In genomic region chr2:96336104-96336775, GRCh38 we compare ENCODE assay signal across 1 cellular context.
TF ChIP-seq lines count a peak whose summit lies in the region.

No MANE protein-coding gene starts in this region.

TF ChIP-seq in K562, 482 proteins besides CTCF, POLR2A, EP300 and RAD21 (continues in another document):
- 0 out of 2 replicates have a peak, but pooled peaks have one; percentile 10 for TF ChIP-seq DIDO1 (tag; IDR thresholded peaks at IDR 0.05; ENCODE audit: low read depth)
- no peak for TF ChIP-seq BRF2 (IDR thresholded peaks at IDR 0.05; ENCODE audit: borderline replicate concordance, insufficient read depth, insufficient read length)
- no peak for TF ChIP-seq ID3 (CRISPR knock-in tag; IDR thresholded peaks at IDR 0.05)
- TF ChIP-seq ID3 (tag; IDR thresholded peaks at IDR 0.05), result 0 out of 2 replicates have a peak, but pooled peaks have one; percentile 26
- TF ChIP-seq MBD2 (IDR thresholded peaks at IDR 0.05; ENCODE audit: borderline replicate concordance, low read depth), result peak; percentile 68; the same call in 1 of the 2 replicates
- TF ChIP-seq SUPT5H (IDR thresholded peaks at IDR 0.05), result peak; percentile 75
- no peak for TF ChIP-seq NR4A1 (CRISPR knock-in tag; IDR thresholded peaks at IDR 0.05)
- 0 out of 2 replicates have a peak, but pooled peaks have one; percentile 35 for TF ChIP-seq NR4A1 (tag; IDR thresholded peaks at IDR 0.05)
- peak in 1 of 3 experiments; percentile 69; a peak in 2 of 6 replicates for TF ChIP-seq ZBTB11 (CRISPR knock-in tag; IDR thresholded peaks at IDR 0.05)
- peak in 1 of 2 experiments; percentile 17 for TF ChIP-seq AFF1 (IDR thresholded peaks at IDR 0.05; ENCODE audit: low read depth in 1 of 2, partially characterized antibody in 2 of 2)
- peak; percentile 42; the same call in 1 of the 2 replicates for TF ChIP-seq PHF8 (IDR thresholded peaks at IDR 0.05; ENCODE audit: borderline replicate concordance, low read length)
- TF ChIP-seq JUN (IDR thresholded peaks at IDR 0.05; ENCODE audit: borderline replicate concordance, low read depth, low read length), result 0 out of 2 replicates have a peak, but pooled peaks have one; percentile 5
- TF ChIP-seq JUN (CRISPR knock-in tag; IDR thresholded peaks at IDR 0.05; ENCODE audit: borderline replicate concordance), result no peak
- TF ChIP-seq CBFA2T2 (conservative IDR thresholded peaks at IDR 0.05), result no peak
- TF ChIP-seq E2F3 (CRISPR knock-in tag; IDR thresholded peaks at IDR 0.05), result 0 out of 2 replicates have a peak, but pooled peaks have one; percentile 4
- TF ChIP-seq EP400 (IDR thresholded peaks at IDR 0.05), result peak; percentile 60
- no peak for TF ChIP-seq ZNF175 (CRISPR knock-in tag; IDR thresholded peaks at IDR 0.05; ENCODE audit: low read depth)
- TF ChIP-seq TAF9B (IDR thresholded peaks at IDR 0.05; ENCODE audit: partially characterized antibody), result peak; percentile 72
- no peak for TF ChIP-seq MAFF (IDR thresholded peaks at IDR 0.05; ENCODE audit: low read length)
- 0 out of 4 replicates have a peak, but pooled peaks of 1 of the 2 experiments have one; percentile 23 for TF ChIP-seq UBTF (IDR thresholded peaks at IDR 0.05; ENCODE audit: borderline replicate concordance in 1 of 2, low read depth in 2 of 2, low read length in 2 of 2)
- TF ChIP-seq CGGBP1 (CRISPR knock-in tag; IDR thresholded peaks at IDR 0.05), result no peak
- TF ChIP-seq EHMT2 (IDR thresholded peaks at IDR 0.05), result no peak
- TF ChIP-seq TRIM25 (IDR thresholded peaks at IDR 0.05; ENCODE audit: borderline replicate concordance), result 0 out of 2 replicates have a peak, but pooled peaks have one; percentile 18
- peak; percentile 46; the same call in 1 of the 2 replicates for TF ChIP-seq PML (IDR thresholded peaks at IDR 0.05; ENCODE audit: low read length)
- 0 out of 4 replicates have a peak, but pooled peaks of 1 of the 2 experiments have one; percentile 13 for TF ChIP-seq FOXK2 (conservative IDR thresholded peaks at IDR 0.05 in 1 of 2, IDR thresholded peaks at IDR 0.05 in 1 of 2; ENCODE audit: low read depth in 2 of 2)
- no peak for TF ChIP-seq RUNX1 (IDR thresholded peaks at IDR 0.05; ENCODE audit: low read depth)
- no peak for TF ChIP-seq MEF2D (tag; conservative IDR thresholded peaks at IDR 0.05; ENCODE audit: low read depth)
- TF ChIP-seq ETS1 (conservative IDR thresholded peaks at IDR 0.05; ENCODE audit: control insufficient read depth, low read depth, low read length), result no peak
- peak; percentile 36; the same call in 1 of the 2 replicates for TF ChIP-seq MYC (IDR thresholded peaks at IDR 0.05; ENCODE audit: low read depth, low read length)
- no peak for TF ChIP-seq MYC (CRISPR knock-in tag; IDR thresholded peaks at IDR 0.05; ENCODE audit: borderline replicate concordance, low read depth)
- TF ChIP-seq TBP (optimal IDR thresholded peaks at IDR 0.05; ENCODE audit: low read depth, low read length), result peak; percentile 95
- 0 out of 4 replicates have a peak, but pooled peaks of 1 of the 2 experiments have one; percentile 21 for TF ChIP-seq SRF (CRISPR knock-in tag; IDR thresholded peaks at IDR 0.05)
- no peak for TF ChIP-seq ZNF212 (CRISPR knock-in tag; IDR thresholded peaks at IDR 0.05)
- no peak for TF ChIP-seq ZNF639 (CRISPR knock-in tag; conservative IDR thresholded peaks at IDR 0.05 in 1 of 2, IDR thresholded peaks at IDR 0.05 in 1 of 2)
- TF ChIP-seq ATF7 (IDR thresholded peaks at IDR 0.05), result no peak
- TF ChIP-seq ILF3 (IDR thresholded peaks at IDR 0.05; ENCODE audit: borderline replicate concordance), result 0 out of 2 replicates have a peak, but pooled peaks have one; percentile 17
- peak; percentile 52; the same call in 1 of the 2 replicates for TF ChIP-seq SMARCA4 (IDR thresholded peaks at IDR 0.05)
- no peak for TF ChIP-seq U2AF2 (optimal IDR thresholded peaks at IDR 0.05; ENCODE audit: low read depth, low read length)
- TF ChIP-seq HDGF (IDR thresholded peaks at IDR 0.05), result 0 out of 2 replicates have a peak, but pooled peaks have one; percentile 16
- TF ChIP-seq GATA2 (CRISPR knock-in tag; IDR thresholded peaks at IDR 0.05), result peak; percentile 46; the same call in 1 of the 2 replicates
- no peak for TF ChIP-seq RFX7 (CRISPR knock-in tag; IDR thresholded peaks at IDR 0.05)
- peak; percentile 27 for TF ChIP-seq SMAD4 (CRISPR knock-in tag; conservative IDR thresholded peaks at IDR 0.05)
- TF ChIP-seq HMG20A (CRISPR knock-in tag; conservative IDR thresholded peaks at IDR 0.05), result no peak
- TF ChIP-seq TCF7 (IDR thresholded peaks at IDR 0.05; ENCODE audit: borderline replicate concordance), result peak; percentile 13; the same call in 1 of the 2 replicates
- peak; percentile 64; the same call in 1 of the 2 replicates for TF ChIP-seq ZFX (CRISPR knock-in tag; IDR thresholded peaks at IDR 0.05)
